ENCODE assay signal across 1 cellular context in the genomic region with DNA sequence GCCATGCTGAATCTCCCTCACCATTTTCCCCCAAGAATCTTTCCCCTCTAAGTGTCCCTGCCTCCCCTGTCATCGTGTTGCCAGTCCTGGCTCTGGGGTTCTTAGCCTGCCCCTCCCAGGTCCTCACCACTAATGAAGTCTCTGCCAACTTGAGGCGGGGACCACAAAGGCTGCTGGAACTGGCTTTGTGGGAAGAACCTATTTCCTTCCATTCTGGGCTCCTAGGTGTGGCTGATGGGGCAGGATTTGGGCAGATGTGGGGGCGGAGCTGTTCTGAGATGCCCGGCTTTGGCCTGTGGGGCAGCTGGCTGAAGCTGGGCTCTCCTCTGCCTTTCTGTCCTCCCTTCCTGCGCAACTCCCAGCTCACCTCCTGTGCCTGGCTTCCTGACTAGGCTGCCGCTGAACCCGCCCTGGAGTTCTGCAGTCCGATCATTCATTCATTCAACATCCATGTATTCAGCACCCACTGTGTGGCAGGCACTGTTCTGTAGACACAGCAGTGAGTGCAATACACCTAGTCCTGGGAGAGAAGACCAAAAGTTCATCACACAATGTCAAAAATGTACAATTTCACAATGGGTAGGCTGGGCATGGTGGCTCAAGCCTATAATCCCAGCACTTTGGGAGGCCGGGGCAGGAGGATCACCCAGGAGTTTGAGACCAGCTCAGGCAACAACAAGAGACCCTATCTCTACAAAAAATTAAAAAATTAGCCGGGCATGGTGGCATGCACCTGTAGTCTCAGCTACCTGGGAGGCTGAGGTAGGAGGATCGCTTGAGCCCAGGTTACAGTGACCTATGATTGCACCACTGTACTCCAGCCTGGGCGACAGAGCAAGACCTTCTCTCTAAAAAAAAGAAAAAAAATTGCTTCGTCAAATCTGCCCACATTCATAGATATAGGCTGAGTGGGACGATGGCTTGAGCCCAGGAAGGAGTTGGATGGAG.
TF ChIP-seq lines count a peak whose summit lies in the region.

No MANE protein-coding gene starts in this region.

TF ChIP-seq in GM23338, 12 proteins besides CTCF, POLR2A, EP300 and RAD21:
- TF ChIP-seq, protein P1, sequence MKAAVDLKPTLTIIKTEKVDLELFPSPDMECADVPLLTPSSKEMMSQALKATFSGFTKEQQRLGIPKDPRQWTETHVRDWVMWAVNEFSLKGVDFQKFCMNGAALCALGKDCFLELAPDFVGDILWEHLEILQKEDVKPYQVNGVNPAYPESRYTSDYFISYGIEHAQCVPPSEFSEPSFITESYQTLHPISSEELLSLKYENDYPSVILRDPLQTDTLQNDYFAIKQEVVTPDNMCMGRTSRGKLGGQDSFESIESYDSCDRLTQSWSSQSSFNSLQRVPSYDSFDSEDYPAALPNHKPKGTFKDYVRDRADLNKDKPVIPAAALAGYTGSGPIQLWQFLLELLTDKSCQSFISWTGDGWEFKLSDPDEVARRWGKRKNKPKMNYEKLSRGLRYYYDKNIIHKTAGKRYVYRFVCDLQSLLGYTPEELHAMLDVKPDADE (IDR thresholded peaks at IDR 0.05): no peak
- TF ChIP-seq EZH2phosphoT487 (IDR thresholded peaks at IDR 0.05; ENCODE audit: unreplicated experiment) (no peak), ZNF114 (CRISPR knock-in tag; IDR thresholded peaks at IDR 0.05) (no peak), EZH2 (IDR thresholded peaks at IDR 0.05; ENCODE audit: low read depth, unreplicated experiment) (no peak), NANOG (IDR thresholded peaks at IDR 0.05; ENCODE audit: borderline replicate concordance) (no peak)
- TF ChIP-seq, protein P2, sequence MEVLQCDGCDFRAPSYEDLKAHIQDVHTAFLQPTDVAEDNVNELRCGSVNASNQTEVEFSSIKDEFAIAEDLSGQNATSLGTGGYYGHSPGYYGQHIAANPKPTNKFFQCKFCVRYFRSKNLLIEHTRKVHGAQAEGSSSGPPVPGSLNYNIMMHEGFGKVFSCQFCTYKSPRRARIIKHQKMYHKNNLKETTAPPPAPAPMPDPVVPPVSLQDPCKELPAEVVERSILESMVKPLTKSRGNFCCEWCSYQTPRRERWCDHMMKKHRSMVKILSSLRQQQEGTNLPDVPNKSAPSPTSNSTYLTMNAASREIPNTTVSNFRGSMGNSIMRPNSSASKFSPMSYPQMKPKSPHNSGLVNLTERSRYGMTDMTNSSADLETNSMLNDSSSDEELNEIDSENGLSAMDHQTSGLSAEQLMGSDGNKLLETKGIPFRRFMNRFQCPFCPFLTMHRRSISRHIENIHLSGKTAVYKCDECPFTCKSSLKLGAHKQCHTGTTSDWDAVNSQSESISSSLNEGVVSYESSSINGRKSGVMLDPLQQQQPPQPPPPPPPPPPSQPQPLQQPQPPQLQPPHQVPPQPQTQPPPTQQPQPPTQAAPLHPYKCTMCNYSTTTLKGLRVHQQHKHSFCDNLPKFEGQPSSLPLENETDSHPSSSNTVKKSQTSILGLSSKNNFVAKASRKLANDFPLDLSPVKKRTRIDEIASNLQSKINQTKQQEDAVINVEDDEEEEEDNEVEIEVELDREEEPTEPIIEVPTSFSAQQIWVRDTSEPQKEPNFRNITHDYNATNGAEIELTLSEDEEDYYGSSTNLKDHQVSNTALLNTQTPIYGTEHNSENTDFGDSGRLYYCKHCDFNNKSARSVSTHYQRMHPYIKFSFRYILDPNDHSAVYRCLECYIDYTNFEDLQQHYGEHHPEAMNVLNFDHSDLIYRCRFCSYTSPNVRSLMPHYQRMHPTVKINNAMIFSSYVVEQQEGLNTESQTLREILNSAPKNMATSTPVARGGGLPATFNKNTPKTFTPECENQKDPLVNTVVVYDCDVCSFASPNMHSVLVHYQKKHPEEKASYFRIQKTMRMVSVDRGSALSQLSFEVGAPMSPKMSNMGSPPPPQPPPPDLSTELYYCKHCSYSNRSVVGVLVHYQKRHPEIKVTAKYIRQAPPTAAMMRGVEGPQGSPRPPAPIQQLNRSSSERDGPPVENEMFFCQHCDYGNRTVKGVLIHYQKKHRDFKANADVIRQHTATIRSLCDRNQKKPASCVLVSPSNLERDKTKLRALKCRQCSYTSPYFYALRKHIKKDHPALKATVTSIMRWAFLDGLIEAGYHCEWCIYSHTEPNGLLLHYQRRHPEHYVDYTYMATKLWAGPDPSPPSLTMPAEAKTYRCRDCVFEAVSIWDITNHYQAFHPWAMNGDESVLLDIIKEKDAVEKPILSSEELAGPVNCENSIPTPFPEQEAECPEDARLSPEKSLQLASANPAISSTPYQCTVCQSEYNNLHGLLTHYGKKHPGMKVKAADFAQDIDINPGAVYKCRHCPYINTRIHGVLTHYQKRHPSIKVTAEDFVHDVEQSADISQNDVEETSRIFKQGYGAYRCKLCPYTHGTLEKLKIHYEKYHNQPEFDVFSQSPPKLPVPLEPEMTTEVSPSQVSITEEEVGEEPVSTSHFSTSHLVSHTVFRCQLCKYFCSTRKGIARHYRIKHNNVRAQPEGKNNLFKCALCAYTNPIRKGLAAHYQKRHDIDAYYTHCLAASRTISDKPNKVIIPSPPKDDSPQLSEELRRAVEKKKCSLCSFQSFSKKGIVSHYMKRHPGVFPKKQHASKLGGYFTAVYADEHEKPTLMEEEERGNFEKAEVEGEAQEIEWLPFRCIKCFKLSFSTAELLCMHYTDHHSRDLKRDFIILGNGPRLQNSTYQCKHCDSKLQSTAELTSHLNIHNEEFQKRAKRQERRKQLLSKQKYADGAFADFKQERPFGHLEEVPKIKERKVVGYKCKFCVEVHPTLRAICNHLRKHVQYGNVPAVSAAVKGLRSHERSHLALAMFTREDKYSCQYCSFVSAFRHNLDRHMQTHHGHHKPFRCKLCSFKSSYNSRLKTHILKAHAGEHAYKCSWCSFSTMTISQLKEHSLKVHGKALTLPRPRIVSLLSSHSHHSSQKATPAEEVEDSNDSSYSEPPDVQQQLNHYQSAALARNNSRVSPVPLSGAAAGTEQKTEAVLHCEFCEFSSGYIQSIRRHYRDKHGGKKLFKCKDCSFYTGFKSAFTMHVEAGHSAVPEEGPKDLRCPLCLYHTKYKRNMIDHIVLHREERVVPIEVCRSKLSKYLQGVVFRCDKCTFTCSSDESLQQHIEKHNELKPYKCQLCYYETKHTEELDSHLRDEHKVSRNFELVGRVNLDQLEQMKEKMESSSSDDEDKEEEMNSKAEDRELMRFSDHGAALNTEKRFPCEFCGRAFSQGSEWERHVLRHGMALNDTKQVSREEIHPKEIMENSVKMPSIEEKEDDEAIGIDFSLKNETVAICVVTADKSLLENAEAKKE (CRISPR knock-in tag; IDR thresholded peaks at IDR 0.05): no peak
